24 cellular contexts compared by ENCODE assay signal in genomic region chr3:195068045-195068444, GRCh38.
DNase-seq lines count a peak whose midpoint lies in the region; ATAC-seq, FAIRE-seq and TF ChIP-seq lines count a peak whose summit lies in the region.
"Had no signal": no experiment of that assay in that cellular context is flagged by ENCODE, and none has a peak within 500 bp of the region (broad histone marks: within the 10 kb centered on the region; RNA-seq: fewer than 3 reads in every experiment).

No MANE protein-coding gene starts in this region.

- TF ChIP-seq EP300 in gastroesophageal sphincter (IDR thresholded peaks at IDR 0.05), result no peak

- POLR2A ChIA-PET in HEK293 (lab: Yijun Ruan, JAX) (no interaction called here), RWPE1 (lab: Yijun Ruan, JAX; ENCODE audit: low non-redundant PET) (no interaction called here)

- TF ChIP-seq CTCF in HEK293 (tag by site-specific recombination; IDR thresholded peaks at IDR 0.05) (no peak), bronchial epithelial cell (IDR thresholded peaks at IDR 0.05; ENCODE audit: insufficient read depth, low read length, severe bottlenecking) (no peak), gastroesophageal sphincter (IDR thresholded peaks at IDR 0.05) (no peak), RWPE1 (conservative IDR thresholded peaks at IDR 0.05; ENCODE audit: low read depth) (no peak)

- ATAC-seq in gastroesophageal sphincter, result peak; percentile 49
- ATAC-seq: activated naive CD4-positive, alpha-beta T cell treated with anti-CD3 and anti-CD28 coated beads, Interleukin-2, amount 50 U/mL, for 72 hours; K562 had no signal

- H3K36me3 ChIP-seq in BLaER1, result peaks cover 16% of the 10 kb centered on the region
- peaks cover 0 to 12% of the 10 kb centered on the region in 2 experiments; a peak in 1 of 3 replicates for H3K36me3 ChIP-seq in HEK293 (ENCODE audit: control insufficient read depth in 2 of 2, insufficient read depth in 1 of 2, low read length in 2 of 2)
- H3K36me3 ChIP-seq in bronchial epithelial cell (ENCODE audit: control insufficient read depth, insufficient read depth, low read length), result peaks cover 1% of the 10 kb centered on the region
- peaks cover 0 to 23% of the 10 kb centered on the region in 2 donors for H3K36me3 ChIP-seq in gastroesophageal sphincter

- H3K27me3 ChIP-seq in BLaER1 (no peaks in the 10 kb centered on the region; the same call in 1 of the 2 replicates), bronchial epithelial cell (ENCODE audit: control insufficient read depth, insufficient read depth, low read length) (no peaks in the 10 kb centered on the region), gastroesophageal sphincter (no peaks in the 10 kb centered on the region)

- FAIRE-seq in bronchial epithelial cell (lab: Jason Lieb, UNC) (peak; percentile 36), frontal cortex (lab: Jason Lieb, UNC) (no peak)
- FAIRE-seq: astrocyte, D721Med, G401.6, K562 had no signal

- H3K27ac ChIP-seq in BLaER1 (no peak overlapping the region), HEK293 (ENCODE audit: extremely low read depth, low read depth, low read length) (no peak overlapping the region), gastroesophageal sphincter (no peak overlapping the region), RWPE1 (no peak overlapping the region)
- H3K27ac ChIP-seq: C4-2B, thoracic aorta, VCaP had no signal

- peak overlapping the region; percentile 49 for H3K4me2 ChIP-seq in BLaER1
- H3K4me2 ChIP-seq: SK-N-SH, smooth muscle cell had no signal

- TF ChIP-seq POLR2A in gastroesophageal sphincter (IDR thresholded peaks at IDR 0.05), result no peak

- H3K4me1 ChIP-seq in BLaER1, result peaks cover 55% of the 10 kb centered on the region
- peaks cover 3% of the 10 kb centered on the region; the same call in 1 of the 2 replicates for H3K4me1 ChIP-seq in HEK293 (ENCODE audit: control insufficient read depth, insufficient read depth, low read length)
- peaks cover 0 to 22% (median 5%) of the 10 kb centered on the region in 3 donors for H3K4me1 ChIP-seq in gastroesophageal sphincter

- peaks cover 8% of the 10 kb centered on the region; the same call in 1 of the 2 replicates for H3K9me3 ChIP-seq in BLaER1
- no peaks in the 10 kb centered on the region for H3K9me3 ChIP-seq in HEK293 (ENCODE audit: control insufficient read depth, insufficient read depth, low read depth, low read length)
- no peaks in the 10 kb centered on the region for H3K9me3 ChIP-seq in gastroesophageal sphincter
- H3K9me3 ChIP-seq: SK-N-SH, thoracic aorta had no signal

- H3K9ac ChIP-seq in BLaER1, result no peak overlapping the region
- H3K9ac ChIP-seq: SK-N-SH had no signal

- CTCF ChIA-PET in HEK293 (lab: Yijun Ruan, JAX) (no interaction called here), RWPE1 (lab: Yijun Ruan, JAX) (interaction anchor here (0.6 kb wide), 1 partner anchor 171 kb away, joined by 3 read pairs; no protein-coding TSS in a partner anchor)

- no peaks in the 10 kb centered on the region for H4K20me1 ChIP-seq in BLaER1

- peak; percentile 17 for DNase-seq in bronchial epithelial cell (ENCODE audit: low read depth)
- DNase-seq in NCI-H1694 (lab: John Stamatoyannopoulos, UW), result no peak
- no peak for DNase-seq in RWPE1 (ENCODE audit: low spot score)
- DNase-seq in HuH-7 (ENCODE audit: low spot score), result no peak
- no peak for DNase-seq in frontal cortex (ENCODE audit: low spot score in 2 of 2)
- DNase-seq: effector memory CD4-positive, alpha-beta T cell; H9; islet precursor cell; NCI-H1930; NCI-H524; SK-N-SH; stimulated activated naive CD4-positive, alpha-beta T cell had no signal

- WGBS in gastroesophageal sphincter (ENCODE audit: low coverage in 1 of 2), 2 donors, result 64 to 79% methylated on average over 4 of the region's 4 CpGs

- no peak overlapping the region for H3K4me3 ChIP-seq in BLaER1
- no peak overlapping the region for H3K4me3 ChIP-seq in HEK293 (ENCODE audit: low read depth, low read length)
- no peak overlapping the region for H3K4me3 ChIP-seq in bronchial epithelial cell (ENCODE audit: low read depth, low read length)
- no peak overlapping the region for H3K4me3 ChIP-seq in gastroesophageal sphincter
- H3K4me3 ChIP-seq: K562, smooth muscle cell, thoracic aorta had no signal

TF ChIP-seq in HEK293, 187 proteins besides CTCF, POLR2A, EP300 and RAD21 (continues in another document):
- TF ChIP-seq ZNF549 (tag by site-specific recombination; IDR thresholded peaks at IDR 0.05) (no peak), ZFP69B (tag by site-specific recombination; IDR thresholded peaks at IDR 0.05) (0 out of 2 replicates have a peak, but pooled peaks have one; percentile 43), GFI1B (tag by site-specific recombination; IDR thresholded peaks at IDR 0.05) (peak; percentile 60; the same call in 1 of the 2 replicates), SETDB1 (IDR thresholded peaks at IDR 0.05; ENCODE audit: insufficient read length, low read length) (no peak), ZNF548 (tag by site-specific recombination; IDR thresholded peaks at IDR 0.05) (no peak), ZSCAN30 (tag by site-specific recombination; IDR thresholded peaks at IDR 0.05) (no peak), KLF10 (tag by site-specific recombination; IDR thresholded peaks at IDR 0.05) (no peak), ZEB2 (tag by site-specific recombination; IDR thresholded peaks at IDR 0.05) (0 out of 2 replicates have a peak, but pooled peaks have one; percentile 21), KLF7 (tag by site-specific recombination; IDR thresholded peaks at IDR 0.05; ENCODE audit: borderline replicate concordance) (no peak), OSR2 (tag by site-specific recombination; IDR thresholded peaks at IDR 0.05) (0 out of 2 replicates have a peak, but pooled peaks have one; percentile 12), KLF1 (tag by site-specific recombination; IDR thresholded peaks at IDR 0.05) (no peak), ZNF146 (tag by site-specific recombination; IDR thresholded peaks at IDR 0.05) (no peak), SCRT2 (tag by site-specific recombination; IDR thresholded peaks at IDR 0.05) (no peak)
- TF ChIP-seq, protein P1, sequence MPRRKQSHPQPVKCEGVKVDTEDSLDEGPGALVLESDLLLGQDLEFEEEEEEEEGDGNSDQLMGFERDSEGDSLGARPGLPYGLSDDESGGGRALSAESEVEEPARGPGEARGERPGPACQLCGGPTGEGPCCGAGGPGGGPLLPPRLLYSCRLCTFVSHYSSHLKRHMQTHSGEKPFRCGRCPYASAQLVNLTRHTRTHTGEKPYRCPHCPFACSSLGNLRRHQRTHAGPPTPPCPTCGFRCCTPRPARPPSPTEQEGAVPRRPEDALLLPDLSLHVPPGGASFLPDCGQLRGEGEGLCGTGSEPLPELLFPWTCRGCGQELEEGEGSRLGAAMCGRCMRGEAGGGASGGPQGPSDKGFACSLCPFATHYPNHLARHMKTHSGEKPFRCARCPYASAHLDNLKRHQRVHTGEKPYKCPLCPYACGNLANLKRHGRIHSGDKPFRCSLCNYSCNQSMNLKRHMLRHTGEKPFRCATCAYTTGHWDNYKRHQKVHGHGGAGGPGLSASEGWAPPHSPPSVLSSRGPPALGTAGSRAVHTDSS (tag by site-specific recombination; IDR thresholded peaks at IDR 0.05), result no peak
- TF ChIP-seq, protein P2, sequence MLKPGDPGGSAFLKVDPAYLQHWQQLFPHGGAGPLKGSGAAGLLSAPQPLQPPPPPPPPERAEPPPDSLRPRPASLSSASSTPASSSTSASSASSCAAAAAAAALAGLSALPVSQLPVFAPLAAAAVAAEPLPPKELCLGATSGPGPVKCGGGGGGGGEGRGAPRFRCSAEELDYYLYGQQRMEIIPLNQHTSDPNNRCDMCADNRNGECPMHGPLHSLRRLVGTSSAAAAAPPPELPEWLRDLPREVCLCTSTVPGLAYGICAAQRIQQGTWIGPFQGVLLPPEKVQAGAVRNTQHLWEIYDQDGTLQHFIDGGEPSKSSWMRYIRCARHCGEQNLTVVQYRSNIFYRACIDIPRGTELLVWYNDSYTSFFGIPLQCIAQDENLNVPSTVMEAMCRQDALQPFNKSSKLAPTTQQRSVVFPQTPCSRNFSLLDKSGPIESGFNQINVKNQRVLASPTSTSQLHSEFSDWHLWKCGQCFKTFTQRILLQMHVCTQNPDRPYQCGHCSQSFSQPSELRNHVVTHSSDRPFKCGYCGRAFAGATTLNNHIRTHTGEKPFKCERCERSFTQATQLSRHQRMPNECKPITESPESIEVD (tag by site-specific recombination; IDR thresholded peaks at IDR 0.05), result peak; percentile 81
- TF ChIP-seq, protein P3, sequence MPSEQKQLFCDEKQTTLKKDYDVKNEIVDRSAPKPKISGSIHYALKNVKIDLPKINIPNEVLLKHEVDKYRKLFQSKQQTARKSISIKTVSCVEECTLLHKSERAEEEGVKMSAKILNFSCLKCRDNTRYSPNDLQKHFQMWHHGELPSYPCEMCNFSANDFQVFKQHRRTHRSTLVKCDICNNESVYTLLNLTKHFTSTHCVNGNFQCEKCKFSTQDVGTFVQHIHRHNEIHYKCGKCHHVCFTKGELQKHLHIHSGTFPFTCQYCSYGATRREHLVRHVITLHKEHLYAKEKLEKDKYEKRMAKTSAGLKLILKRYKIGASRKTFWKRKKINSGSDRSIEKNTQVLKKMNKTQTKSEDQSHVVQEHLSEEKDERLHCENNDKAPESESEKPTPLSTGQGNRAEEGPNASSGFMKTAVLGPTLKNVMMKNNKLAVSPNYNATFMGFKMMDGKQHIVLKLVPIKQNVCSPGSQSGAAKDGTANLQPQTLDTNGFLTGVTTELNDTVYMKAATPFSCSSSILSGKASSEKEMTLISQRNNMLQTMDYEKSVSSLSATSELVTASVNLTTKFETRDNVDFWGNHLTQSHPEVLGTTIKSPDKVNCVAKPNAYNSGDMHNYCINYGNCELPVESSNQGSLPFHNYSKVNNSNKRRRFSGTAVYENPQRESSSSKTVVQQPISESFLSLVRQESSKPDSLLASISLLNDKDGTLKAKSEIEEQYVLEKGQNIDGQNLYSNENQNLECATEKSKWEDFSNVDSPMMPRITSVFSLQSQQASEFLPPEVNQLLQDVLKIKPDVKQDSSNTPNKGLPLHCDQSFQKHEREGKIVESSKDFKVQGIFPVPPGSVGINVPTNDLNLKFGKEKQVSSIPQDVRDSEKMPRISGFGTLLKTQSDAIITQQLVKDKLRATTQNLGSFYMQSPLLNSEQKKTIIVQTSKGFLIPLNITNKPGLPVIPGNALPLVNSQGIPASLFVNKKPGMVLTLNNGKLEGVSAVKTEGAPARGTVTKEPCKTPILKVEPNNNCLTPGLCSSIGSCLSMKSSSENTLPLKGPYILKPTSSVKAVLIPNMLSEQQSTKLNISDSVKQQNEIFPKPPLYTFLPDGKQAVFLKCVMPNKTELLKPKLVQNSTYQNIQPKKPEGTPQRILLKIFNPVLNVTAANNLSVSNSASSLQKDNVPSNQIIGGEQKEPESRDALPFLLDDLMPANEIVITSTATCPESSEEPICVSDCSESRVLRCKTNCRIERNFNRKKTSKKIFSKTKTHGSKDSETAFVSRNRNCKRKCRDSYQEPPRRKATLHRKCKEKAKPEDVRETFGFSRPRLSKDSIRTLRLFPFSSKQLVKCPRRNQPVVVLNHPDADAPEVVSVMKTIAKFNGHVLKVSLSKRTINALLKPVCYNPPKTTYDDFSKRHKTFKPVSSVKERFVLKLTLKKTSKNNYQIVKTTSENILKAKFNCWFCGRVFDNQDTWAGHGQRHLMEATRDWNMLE (tag by site-specific recombination; conservative IDR thresholded peaks at IDR 0.05; ENCODE audit: low read depth), result no peak
